28 cellular contexts compared by ENCODE assay signal in the genomic region with DNA sequence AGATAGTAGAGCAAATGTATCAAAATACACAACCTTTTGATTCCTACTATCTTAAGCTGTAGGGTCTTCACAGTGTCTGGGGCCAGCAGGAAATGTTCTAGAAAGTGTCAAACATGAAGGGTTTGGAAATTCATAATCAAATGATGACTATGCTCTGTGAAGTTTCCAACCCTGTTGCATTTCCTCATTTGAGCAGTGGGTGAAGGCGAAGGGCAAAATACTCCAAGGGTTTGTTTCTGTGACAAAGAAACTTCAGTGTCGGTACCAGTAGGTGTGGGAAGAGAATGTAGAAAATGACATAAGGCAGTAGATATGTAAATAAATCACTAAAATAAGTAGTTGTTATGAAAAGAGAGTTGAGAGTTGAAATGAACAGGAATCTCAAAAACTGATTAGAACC. TPM values are rescaled to one million over a fixed set of nuclear protein-coding genes. Genes with fewer than 3 reads are reported as not detected.
"Had no signal": no experiment of that assay in that cellular context is flagged by ENCODE, and none has a peak within 500 bp of the region (broad histone marks: within the 10 kb centered on the region; RNA-seq: fewer than 3 reads in every experiment).

No MANE protein-coding gene starts in this region.

- H3K4me1 ChIP-seq: colonic mucosa, esophagus squamous epithelium, gastrocnemius medialis, suprapubic skin, tibial nerve had no signal

- H3K36me3 ChIP-seq: colonic mucosa, esophagus squamous epithelium, gastrocnemius medialis, neutrophil, ovary, stomach, suprapubic skin, tibial nerve had no signal

- H3K9me3 ChIP-seq: colonic mucosa, esophagus squamous epithelium, gastrocnemius medialis, neutrophil, ovary, stomach, suprapubic skin, tibial nerve had no signal

- FAIRE-seq: bronchial epithelial cell, urothelium cell line had no signal

- H3K27ac ChIP-seq: colonic mucosa, dorsolateral prefrontal cortex, esophagus squamous epithelium, gastrocnemius medialis, neutrophil, ovary, suprapubic skin had no signal

- H3K4me3 ChIP-seq: colonic mucosa, dorsolateral prefrontal cortex, esophagus squamous epithelium, gastrocnemius medialis, ovary, stomach, suprapubic skin, tibial nerve had no signal

- H3K27me3 ChIP-seq: colonic mucosa, dorsolateral prefrontal cortex, esophagus squamous epithelium, gastrocnemius medialis, neutrophil, ovary, stomach, suprapubic skin, tibial nerve had no signal

- DNase-seq: activated CD4-positive, alpha-beta memory T cell treated with anti-CD3 and anti-CD28 coated beads for 36 hours; activated CD4-positive, alpha-beta T cell treated with anti-CD3 and anti-CD28 coated beads for 48 hours; activated naive CD4-positive, alpha-beta T cell treated with Interleukin-2 at 50 U/mL for 16 hours; activated naive CD8-positive, alpha-beta T cell treated with anti-CD3 and anti-CD28 coated beads, Interleukin-2, amount 10 ng/mL, durations not matched to agents 7 days and 5 days; activated T-cell treated with anti-CD3 and anti-CD28 coated beads, Interleukin-2, amount 50 U/mL, for 48 hours; amniotic stem cell; colonic mucosa; dorsolateral prefrontal cortex; endodermal cell; esophagus squamous epithelium; gastrocnemius medialis; head of caudate nucleus; islet precursor cell; midbrain; ovary; right cardiac atrium; stimulated activated CD4-positive, alpha-beta T cell treated with anti-CD3 and anti-CD28 coated beads, Interleukin-1b, Interleukin-23, amount 100 ng/mL, for 48 hours; stomach; T1000 had no signal

- ATAC-seq: gastrocnemius medialis; stimulated activated effector memory CD8-positive, alpha-beta T cell treated with anti-CD3 and anti-CD28 coated beads, Interleukin-12 subunit alpha, Interleukin-12 subunit beta, amount 100 ng/mL, for 72 hours had no signal

RNA-seq across cellular contexts. Expression of a gene that starts 0.6 kb away (rescaled TPM):
- total RNA-seq: activated CD4-positive, alpha-beta memory T cell treated with anti-CD3 and anti-CD28 coated beads for 36 hours; activated naive CD8-positive, alpha-beta T cell treated with anti-CD3 and anti-CD28 coated beads, Interleukin-2, amount 10 ng/mL, durations not matched to agents 7 days and 5 days; bronchial epithelial cell; esophagus squamous epithelium; myocyte; pulmonary artery endothelial cell; skeletal muscle tissue; tibial nerve had no signal

RNA-seq across cellular contexts. Expression of a gene that starts 50.2 kb away (rescaled TPM):
- total RNA-seq: activated CD4-positive, alpha-beta memory T cell treated with anti-CD3 and anti-CD28 coated beads for 36 hours; activated naive CD8-positive, alpha-beta T cell treated with anti-CD3 and anti-CD28 coated beads, Interleukin-2, amount 10 ng/mL, durations not matched to agents 7 days and 5 days; endodermal cell; esophagus squamous epithelium; tibial nerve had no signal
- polyA plus RNA-seq: ovary, stomach had no signal
